ENCODE assay signal across 26 cellular contexts in the genomic region with DNA sequence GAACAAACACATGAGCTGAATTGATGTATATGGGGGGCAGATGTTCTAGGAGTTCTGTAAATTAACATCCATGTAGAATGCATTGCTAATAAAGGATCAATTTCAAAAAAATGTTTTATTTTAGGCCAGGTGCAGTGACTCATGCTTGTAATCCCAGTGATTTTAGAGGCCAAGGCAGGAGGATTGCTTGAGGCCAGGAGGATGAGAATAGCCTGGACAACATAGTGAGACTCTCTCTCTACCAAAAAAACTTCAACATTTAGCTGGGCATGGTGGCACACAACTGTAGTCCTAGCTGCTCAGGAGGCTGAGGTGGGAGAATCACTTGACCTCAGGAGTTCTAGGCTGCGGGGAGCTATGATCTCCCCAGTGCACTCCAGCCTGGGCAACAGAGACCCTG.
"Had no signal": no experiment of that assay in that cellular context is flagged by ENCODE, and none has a peak within 500 bp of the region (broad histone marks: within the 10 kb centered on the region; RNA-seq: fewer than 3 reads in every experiment).

No MANE protein-coding gene starts in this region.

- H3K4me2 ChIP-seq: smooth muscle cell had no signal

- H3K4me3 ChIP-seq: left lung, lower lobe of right lung, ovary, right atrium auricular region, right lobe of liver, smooth muscle cell, tibial nerve, uterus had no signal

- DNase-seq: hypothalamus; immature natural killer cell; kidney; left colon; left lung; lower lobe of right lung; mammary epithelial cell; mesenchymal stem cell; naive B cell; ovary; right lobe of liver; stimulated activated CD4-positive, alpha-beta T cell treated with anti-CD3 and anti-CD28 coated beads, Interleukin-1b, Interleukin-23, amount 100 ng/mL, for 48 hours; stimulated activated CD4-positive, alpha-beta T cell treated with anti-CD3 and anti-CD28 coated beads, Interleukin-2, amount 100 ng/mL, for 48 hours; stimulated activated CD4-positive, alpha-beta T cell treated with anti-CD3 and anti-CD28 coated beads, Interleukin-4, amount 100 ng/mL, for 4 hours; stimulated activated CD8-positive, alpha-beta memory T cell treated with anti-CD3 and anti-CD28 coated beads, Interleukin-4, amount 100 ng/mL, for 48 hours; stimulated activated naive CD4-positive, alpha-beta T cell treated with Interleukin-2 at 50 U/mL for 16 hours; stimulated activated naive CD8-positive, alpha-beta T cell treated with anti-CD3 and anti-CD28 coated beads, Interleukin-15, amount 100 ng/mL, for 72 hours; substantia nigra; uterus had no signal

- ATAC-seq: left colon; left lung; lower lobe of right lung; natural killer cell treated with Interleukin-12 subunit alpha and Interleukin-12 subunit beta and Interleukin-15 and Interleukin-18, amount 100 ng/mL, for 72 hours; right lobe of liver; stimulated activated memory B cell treated with anti-CD40 and anti-IgM and Interleukin-4, amounts not matched to agents 10 μg/mL and 1 μg/mL and 100 μg/mL, for 72 hours; stimulated activated naive CD8-positive, alpha-beta T cell treated with anti-CD3 and anti-CD28 coated beads, Interleukin-15, amount 100 ng/mL, for 72 hours had no signal

- H3K4me1 ChIP-seq: lower lobe of right lung, right atrium auricular region, right lobe of liver, tibial nerve, uterus had no signal

- H3K27ac Mint-ChIP-seq: natural killer cell treated with Interleukin-12 subunit alpha and Interleukin-12 subunit beta and Interleukin-15 and Interleukin-18, amount 100 ng/mL, for 72 hours; progenitor cell of endocrine pancreas; type B pancreatic cell had no signal

- H3K36me3 Mint-ChIP-seq: immature natural killer cell; naive B cell; natural killer cell treated with Interleukin-12 subunit alpha and Interleukin-12 subunit beta and Interleukin-15 and Interleukin-18, amount 100 ng/mL, for 72 hours; stimulated activated memory B cell treated with anti-CD40 and anti-IgM and Interleukin-4, amounts not matched to agents 10 μg/mL and 1 μg/mL and 100 μg/mL, for 72 hours; type B pancreatic cell had no signal

- H3K27me3 Mint-ChIP-seq: naive B cell; natural killer cell treated with Interleukin-12 subunit alpha and Interleukin-12 subunit beta and Interleukin-15 and Interleukin-18, amount 100 ng/mL, for 72 hours; progenitor cell of endocrine pancreas; stimulated activated memory B cell treated with anti-CD40 and anti-IgM and Interleukin-4, amounts not matched to agents 10 μg/mL and 1 μg/mL and 100 μg/mL, for 72 hours; stimulated activated naive CD8-positive, alpha-beta T cell treated with anti-CD3 and anti-CD28 coated beads, Interleukin-15, amount 100 ng/mL, for 72 hours had no signal

- H3K36me3 ChIP-seq: left lung, lower lobe of right lung, ovary, right atrium auricular region, right lobe of liver, tibial nerve, uterus had no signal

- H3K27ac ChIP-seq: left lung, lower lobe of right lung, ovary, right atrium auricular region, right lobe of liver, tibial nerve, uterus had no signal

- H3K27me3 ChIP-seq: left lung, ovary, right atrium auricular region, right lobe of liver, tibial nerve, uterus had no signal

- H3K9me3 ChIP-seq: left lung, lower lobe of right lung, ovary, right atrium auricular region, right lobe of liver, tibial nerve, uterus had no signal

- H3K9me3 Mint-ChIP-seq: immature natural killer cell; natural killer cell treated with Interleukin-12 subunit alpha and Interleukin-12 subunit beta and Interleukin-15 and Interleukin-18, amount 100 ng/mL, for 72 hours; stimulated activated memory B cell treated with anti-CD40 and anti-IgM and Interleukin-4, amounts not matched to agents 10 μg/mL and 1 μg/mL and 100 μg/mL, for 72 hours; type B pancreatic cell had no signal

- H3K4me3 Mint-ChIP-seq: immature natural killer cell; natural killer cell treated with Interleukin-12 subunit alpha and Interleukin-12 subunit beta and Interleukin-15 and Interleukin-18, amount 100 ng/mL, for 72 hours; stimulated activated memory B cell treated with anti-CD40 and anti-IgM and Interleukin-4, amounts not matched to agents 10 μg/mL and 1 μg/mL and 100 μg/mL, for 72 hours; type B pancreatic cell had no signal
